ENCODE assay signal across 10 cellular contexts in the genomic region with DNA sequence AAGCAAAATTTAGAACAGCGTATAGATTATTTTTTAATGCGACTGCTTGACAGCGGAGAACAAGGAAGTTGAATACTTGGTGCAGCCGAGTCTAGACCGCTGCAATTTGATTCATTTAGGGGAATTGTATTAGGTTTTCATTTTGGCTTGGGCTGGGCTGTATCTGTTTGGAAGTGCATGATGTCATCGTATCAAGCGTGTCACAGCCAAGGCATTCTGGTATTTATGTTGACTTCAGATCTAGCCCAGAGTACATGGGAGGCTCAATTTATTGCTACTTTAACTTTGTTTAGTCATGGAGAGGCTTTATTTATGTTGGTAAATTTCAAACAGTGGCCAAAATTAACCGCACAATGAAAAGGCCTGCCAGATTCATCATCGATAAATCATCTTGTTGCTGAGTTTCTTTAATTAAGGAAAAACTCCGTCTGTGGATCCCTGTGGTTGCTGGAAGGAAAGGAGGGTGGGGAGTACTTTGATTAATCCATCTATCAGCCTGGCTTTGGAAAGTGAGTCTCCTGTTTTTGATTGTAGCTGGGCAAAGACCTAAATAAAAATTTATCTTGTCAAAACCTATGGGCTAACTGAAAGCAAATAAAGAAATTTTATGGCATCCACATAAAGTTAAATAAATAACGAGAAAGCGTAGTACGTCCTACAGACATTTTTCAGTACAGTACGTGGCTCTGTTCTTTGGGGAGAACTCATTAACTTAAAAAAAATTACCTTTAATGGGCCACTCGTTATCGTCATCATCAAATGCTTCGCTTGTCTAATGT.
DNase-seq lines count a peak whose midpoint lies in the region; ATAC-seq and TF ChIP-seq lines count a peak whose summit lies in the region.
"Had no signal": no experiment of that assay in that cellular context is flagged by ENCODE, and none has a peak within 500 bp of the region (broad histone marks: within the 10 kb centered on the region; RNA-seq: fewer than 3 reads in every experiment).

No MANE protein-coding gene starts in this region.

- CTCF ChIA-PET in T-cell (lab: Charles Lee): no interaction called here

- H3K27ac ChIP-seq in aorta (ENCODE audit: low read depth in 1 of 2, low read length in 2 of 2): no peak overlapping the region
- H3K27ac ChIP-seq: adrenal gland had no signal

- peak overlapping the region; percentile 4 for H3K4me3 Mint-ChIP-seq in type B pancreatic cell
- no peak overlapping the region for H3K4me3 Mint-ChIP-seq in T-cell
- H3K4me3 Mint-ChIP-seq: activated CD8-positive, alpha-beta T cell treated with anti-CD3 and anti-CD28 coated beads for 36 hours had no signal

- no peaks in the 10 kb centered on the region for H3K9me3 ChIP-seq in HAP-1
- no peaks in the 10 kb centered on the region for H3K9me3 ChIP-seq in aorta (ENCODE audit: control insufficient read depth, low read length)
- H3K9me3 ChIP-seq: adrenal gland had no signal

- H3K9me3 Mint-ChIP-seq in type B pancreatic cell (peaks cover 5% of the 10 kb centered on the region), T-cell (no peaks in the 10 kb centered on the region)
- H3K9me3 Mint-ChIP-seq: activated CD8-positive, alpha-beta T cell treated with anti-CD3 and anti-CD28 coated beads for 36 hours had no signal

- ATAC-seq in T-cell (replicated peaks in 1 of 4): no peak
- no peak for ATAC-seq in aorta (ENCODE audit: low FRiP score)
- ATAC-seq: activated CD8-positive, alpha-beta T cell treated with anti-CD3 and anti-CD28 coated beads for 36 hours had no signal

- H3K36me3 Mint-ChIP-seq in type B pancreatic cell (no peaks in the 10 kb centered on the region), T-cell (no peaks in the 10 kb centered on the region)

- H3K27ac Mint-ChIP-seq in type B pancreatic cell (peak overlapping the region; percentile 14), T-cell (no peak overlapping the region)
- H3K27ac Mint-ChIP-seq: activated CD8-positive, alpha-beta T cell treated with anti-CD3 and anti-CD28 coated beads for 36 hours had no signal

- peaks cover 10% of the 10 kb centered on the region for H3K27me3 ChIP-seq in HAP-1 (ENCODE audit: low read depth)
- no peaks in the 10 kb centered on the region for H3K27me3 ChIP-seq in aorta (ENCODE audit: control insufficient read depth in 1 of 2, insufficient read depth in 2 of 2, low read length in 1 of 2)
- H3K27me3 ChIP-seq: adrenal gland had no signal

- no peak for TF ChIP-seq CTCF in type B pancreatic cell (conservative IDR thresholded peaks at IDR 0.05)

- H3K36me3 ChIP-seq in HAP-1 (replicated peaks) (no peaks in the 10 kb centered on the region), aorta (ENCODE audit: control insufficient read depth in 1 of 2, insufficient read depth in 2 of 2, low read length in 1 of 2) (no peaks in the 10 kb centered on the region)
- H3K36me3 ChIP-seq: adrenal gland had no signal

- DNase-seq in HS-5 (ENCODE audit: low read depth) (peak; percentile 67), astrocyte of the hippocampus (ENCODE audit: low read depth, low spot score) (peak; percentile 85), left kidney (ENCODE audit: low read depth, low spot score) (peak; percentile 73), type B pancreatic cell (ENCODE audit: extremely low spot score, unreplicated experiment) (no peak), T-cell (no peak), HAP-1 (ENCODE audit: low spot score in 2 of 2) (no peak), aorta (no peak)
- DNase-seq: activated CD8-positive, alpha-beta T cell treated with anti-CD3 and anti-CD28 coated beads for 36 hours; adrenal gland; NCI-H2081 had no signal

- WGBS in aorta, 2 donors: 48% methylated on average over 17 of the region's 17 CpGs

- intact Hi-C loops in aorta (cut with DNase I): no loop called here

- H3K4me3 ChIP-seq in HAP-1 (no peak overlapping the region), aorta (ENCODE audit: low read length in 2 of 2) (no peak overlapping the region)
- H3K4me3 ChIP-seq: adrenal gland had no signal

- H3K4me1 Mint-ChIP-seq in type B pancreatic cell (ENCODE audit: unreplicated experiment): peaks cover 37% of the 10 kb centered on the region
- H3K4me1 Mint-ChIP-seq in T-cell: no peaks in the 10 kb centered on the region

- peaks cover 6% of the 10 kb centered on the region for H3K27me3 Mint-ChIP-seq in type B pancreatic cell
- peaks cover 8 to 14% of the 10 kb centered on the region in 2 donors for H3K27me3 Mint-ChIP-seq in T-cell

- in situ Hi-C loops in HAP-1 (cut with MboI; ENCODE audit: low sequenced_read_pairs): no loop called here

- POLR2A ChIA-PET in T-cell (lab: Charles Lee): no interaction called here

- no peaks in the 10 kb centered on the region for H3K4me1 ChIP-seq in HAP-1
- no peaks in the 10 kb centered on the region for H3K4me1 ChIP-seq in aorta (ENCODE audit: control insufficient read depth in 1 of 2, insufficient read depth in 2 of 2, low read length in 2 of 2)
- H3K4me1 ChIP-seq: adrenal gland had no signal

Comparison
In these comparisons a context has a peak if more than half of its experiments do, and no peak if none do; other contexts are left out.
1. DNase-seq: peak in HS-5 (single experiment), astrocyte of the hippocampus (single experiment) and left kidney (single experiment); none in type B pancreatic cell (single experiment), T-cell (0 of 34), HAP-1 (0 of 2) and aorta (0 of 2).